In the genomic region with DNA sequence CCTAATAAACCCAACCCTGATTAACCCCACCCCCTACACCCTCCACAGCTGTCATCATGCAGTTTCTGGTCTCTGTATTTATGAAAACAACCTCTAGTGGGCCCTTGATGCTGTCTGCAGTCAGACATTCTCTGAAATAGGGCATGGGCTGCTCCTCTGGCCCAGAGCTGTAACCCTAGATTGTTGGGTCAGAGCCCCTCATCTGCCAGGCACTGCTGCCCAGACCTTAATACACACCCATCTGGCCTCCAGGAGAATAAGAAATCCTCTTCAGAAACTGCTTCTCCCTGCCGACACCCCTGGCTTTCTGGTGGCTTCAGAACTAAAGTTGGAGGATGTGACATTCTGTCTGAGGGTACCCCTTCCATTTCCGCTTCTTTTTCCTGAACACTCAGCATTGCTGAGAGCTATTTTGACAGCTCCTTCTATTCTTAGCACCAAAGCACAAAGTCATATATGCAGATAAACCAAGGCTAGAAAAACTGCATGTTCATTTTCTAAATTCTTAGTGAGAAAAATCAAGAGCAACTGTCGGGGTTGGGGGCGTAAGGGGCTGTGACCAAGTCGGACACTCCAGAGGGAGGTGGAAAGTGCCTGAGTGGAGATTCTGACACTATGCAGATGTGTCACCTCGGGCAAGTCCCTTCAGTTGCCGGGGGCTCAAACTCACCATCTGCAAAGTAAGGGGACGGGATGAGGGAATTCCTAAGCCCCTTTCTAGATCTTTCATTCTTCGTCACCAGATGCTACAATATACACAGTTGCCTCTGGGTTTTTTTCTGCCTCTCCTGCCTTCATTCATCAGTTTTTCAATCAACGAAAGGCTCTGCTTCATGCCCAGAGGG, we compare ENCODE assay signal across 8 cellular contexts. TPM values are rescaled to one million over a fixed set of nuclear protein-coding genes. Genes with fewer than 3 reads are reported as not detected.
A peak's percentile ranks its signal among the peaks of the same experiment; 100 is the strongest.
DNase-seq lines count a peak whose midpoint lies in the region; ATAC-seq, FAIRE-seq and TF ChIP-seq lines count a peak whose summit lies in the region.

No MANE protein-coding gene starts in this region.

- no peaks in the 10 kb centered on the region for H3K27me3 Mint-ChIP-seq in stimulated activated naive B cell treated with anti-CD40 and anti-IgM and Interleukin-4, amounts not matched to agents 10 μg/mL and 1 μg/mL and 100 μg/mL, for 72 hours
- H3K27me3 Mint-ChIP-seq in glutamatergic neuron (ENCODE audit: unreplicated experiment), result no peaks in the 10 kb centered on the region

- peak overlapping the region; percentile 59 for H3K27ac ChIP-seq in effector memory CD4-positive, alpha-beta T cell (ENCODE audit: insufficient read depth, low read length, poor library complexity, severe bottlenecking)

- no peaks in the 10 kb centered on the region for H3K9me3 ChIP-seq in effector memory CD4-positive, alpha-beta T cell (ENCODE audit: control insufficient read depth, low read length)

- peaks cover 0 to 3% of the 10 kb centered on the region in 2 donors for H3K9me3 Mint-ChIP-seq in stimulated activated naive B cell treated with anti-CD40 and anti-IgM and Interleukin-4, amounts not matched to agents 10 μg/mL and 1 μg/mL and 100 μg/mL, for 72 hours
- H3K9me3 Mint-ChIP-seq in glutamatergic neuron (ENCODE audit: unreplicated experiment), result no peaks in the 10 kb centered on the region

- no peak for FAIRE-seq in RCC 7860 (lab: Jason Lieb, UNC)

- peak; percentile 78 to 82 for ATAC-seq in activated CD4-positive, CD25-positive, alpha-beta regulatory T cell treated with anti-CD3 and anti-CD28 coated beads, Interleukin-2, amount 50 U/mL, for 24 hours
- ATAC-seq in stimulated activated naive B cell treated with anti-CD40 and anti-IgM and Interleukin-4, amounts not matched to agents 10 μg/mL and 1 μg/mL and 100 μg/mL, for 72 hours (replicated peaks), result peak; percentile 70 to 75
- no peak for ATAC-seq in HG03571 (IDR thresholded peaks at IDR 0.05; ENCODE audit: unreplicated experiment)

- DNase-seq in activated CD4-positive, CD25-positive, alpha-beta regulatory T cell treated with anti-CD3 and anti-CD28 coated beads, Interleukin-2, amount 50 U/mL, for 72 hours, result no peak
- peak; percentile 67 to 88 for DNase-seq in NCI-H524 (lab: John Stamatoyannopoulos, UW)
- DNase-seq in effector memory CD4-positive, alpha-beta T cell, result peak in 1 of 3 donors; percentile 31
- DNase-seq in stimulated activated naive B cell treated with anti-CD40 and anti-IgM and Interleukin-4, amounts not matched to agents 10 μg/mL and 1 μg/mL and 100 μg/mL, for 72 hours, result peak; percentile 59
- no peak for DNase-seq in glutamatergic neuron
- DNase-seq in RCC 7860 (ENCODE audit: low spot score), result no peak

- H3K4me3 ChIP-seq in effector memory CD4-positive, alpha-beta T cell (ENCODE audit: insufficient read depth, low read depth, low read length, poor library complexity, severe bottlenecking), result peak overlapping the region; percentile 25

- peaks cover 3% of the 10 kb centered on the region for H3K36me3 ChIP-seq in effector memory CD4-positive, alpha-beta T cell (ENCODE audit: control insufficient read depth, insufficient read depth, low read length)

- peak overlapping the region; percentile 19 to 35 for H3K4me3 Mint-ChIP-seq in stimulated activated naive B cell treated with anti-CD40 and anti-IgM and Interleukin-4, amounts not matched to agents 10 μg/mL and 1 μg/mL and 100 μg/mL, for 72 hours
- no peak overlapping the region for H3K4me3 Mint-ChIP-seq in glutamatergic neuron (ENCODE audit: unreplicated experiment)

- H3K4me1 Mint-ChIP-seq in stimulated activated naive B cell treated with anti-CD40 and anti-IgM and Interleukin-4, amounts not matched to agents 10 μg/mL and 1 μg/mL and 100 μg/mL, for 72 hours, result peaks cover 29% of the 10 kb centered on the region in 2 donors
- H3K4me1 Mint-ChIP-seq in glutamatergic neuron (ENCODE audit: low read depth, unreplicated experiment), result peaks cover 2% of the 10 kb centered on the region

- TF ChIP-seq CTCF in glutamatergic neuron (IDR thresholded peaks at IDR 0.05; ENCODE audit: partially characterized antibody, unreplicated experiment), result no peak

- no peaks in the 10 kb centered on the region for H3K27me3 ChIP-seq in effector memory CD4-positive, alpha-beta T cell (replicated peaks; ENCODE audit: control insufficient read depth, insufficient read depth, low read length, poor library complexity, severe bottlenecking)

- H3K4me1 ChIP-seq in effector memory CD4-positive, alpha-beta T cell (ENCODE audit: control insufficient read depth, insufficient read depth, low read length, poor library complexity, severe bottlenecking), result peaks cover 18% of the 10 kb centered on the region

- peaks cover 4 to 8% of the 10 kb centered on the region in 2 donors for H3K36me3 Mint-ChIP-seq in stimulated activated naive B cell treated with anti-CD40 and anti-IgM and Interleukin-4, amounts not matched to agents 10 μg/mL and 1 μg/mL and 100 μg/mL, for 72 hours
- H3K36me3 Mint-ChIP-seq in glutamatergic neuron (ENCODE audit: unreplicated experiment), result no peaks in the 10 kb centered on the region

- peak overlapping the region; percentile 48 for H3K27ac Mint-ChIP-seq in stimulated activated naive B cell treated with anti-CD40 and anti-IgM and Interleukin-4, amounts not matched to agents 10 μg/mL and 1 μg/mL and 100 μg/mL, for 72 hours
- no peak overlapping the region for H3K27ac Mint-ChIP-seq in glutamatergic neuron (ENCODE audit: unreplicated experiment)

RNA-seq across cellular contexts. Expression of gene SRSF7, which starts 28.7 kb away (rescaled TPM):
- total RNA-seq in glutamatergic neuron (ENCODE audit: unreplicated experiment), result 155 TPM

RNA-seq across cellular contexts. Expression of gene GEMIN6, which starts 55.5 kb away (rescaled TPM):
- total RNA-seq in glutamatergic neuron (ENCODE audit: unreplicated experiment), result 9.1 TPM

RNA-seq across cellular contexts. Expression of gene GALM, which starts 56.6 kb away (rescaled TPM):
- 1.0 TPM for total RNA-seq in glutamatergic neuron (ENCODE audit: unreplicated experiment)

Comparison
In these comparisons a context has a peak if more than half of its experiments do, and no peak if none do; other contexts are left out.
1. DNase-seq: peak in NCI-H524 (2 of 2) and stimulated activated naive B cell treated with anti-CD40 and anti-IgM and Interleukin-4, amounts not matched to agents 10 μg/mL and 1 μg/mL and 100 μg/mL, for 72 hours (single experiment); none in activated CD4-positive, CD25-positive, alpha-beta regulatory T cell treated with anti-CD3 and anti-CD28 coated beads, Interleukin-2, amount 50 U/mL, for 72 hours (single experiment), glutamatergic neuron (single experiment) and RCC 7860 (single experiment).